In genomic region chr3:107928084-107928445, GRCh38 we compare ENCODE assay signal across 8 cellular contexts.
DNase-seq lines count a peak whose midpoint lies in the region; ATAC-seq and TF ChIP-seq lines count a peak whose summit lies in the region.

No MANE protein-coding gene starts in this region.

- TF ChIP-seq POLR2A in IMR-90 (IDR thresholded peaks at IDR 0.05; ENCODE audit: low read depth, low read length), result no peak

- no peak overlapping the region for H2BK5ac ChIP-seq in IMR-90 (ENCODE audit: low read depth, low read length, poor library complexity, severe bottlenecking)

- H3K23ac ChIP-seq in IMR-90 (ENCODE audit: low read depth, low read length), result no peak overlapping the region; the same call in 1 of the 2 replicates

- H3K4me2 ChIP-seq in IMR-90 (ENCODE audit: low read depth, low read length) (peak overlapping the region; percentile 68), parathyroid adenoma (ENCODE audit: low read length) (peak overlapping the region; percentile 94)

- H4K91ac ChIP-seq in IMR-90 (ENCODE audit: insufficient read depth, low read depth, low read length), result no peak overlapping the region

- H3K56ac ChIP-seq in IMR-90 (ENCODE audit: extremely low read depth, insufficient read depth, low read length), result no peak overlapping the region

- TF ChIP-seq CTCF in IMR-90 (conservative IDR thresholded peaks at IDR 0.05; ENCODE audit: low read depth, low read length) (no peak), left ventricle myocardium inferior (IDR thresholded peaks at IDR 0.05; ENCODE audit: borderline replicate concordance) (no peak), parathyroid adenoma (IDR thresholded peaks at IDR 0.05) (no peak)

- no peaks in the 10 kb centered on the region for H3K79me2 ChIP-seq in parathyroid adenoma

- H3K4ac ChIP-seq in IMR-90 (ENCODE audit: low read depth, low read length), result no peak overlapping the region

- BruUV-seq in IMR-90 (replicated peaks; lab: Mats Ljungman, UMichigan), result no TSS peak

- H2BK20ac ChIP-seq in IMR-90 (ENCODE audit: low read depth, low read length), result no peak overlapping the region

- peaks cover 14% of the 10 kb centered on the region for H3K4me1 Mint-ChIP-seq in activated naive CD4-positive, alpha-beta T cell treated with anti-CD3 and anti-CD28 coated beads, Interleukin-2, amount 50 U/mL, for 24 hours

- in situ Hi-C loops in IMR-90 (cut with MboI; ENCODE audit: low sequenced_read_pairs), result loop anchor here (10.0 kb wide), 2 partner anchors 173 to 693 kb away; no protein-coding TSS in a partner anchor

- H3K4me3 Mint-ChIP-seq in activated naive CD4-positive, alpha-beta T cell treated with anti-CD3 and anti-CD28 coated beads, Interleukin-2, amount 50 U/mL, for 24 hours, result peak overlapping the region; percentile 89

- 0 out of 2 replicates have a peak, but pooled peaks have one; percentile 4 for TF ChIP-seq RAD21 in IMR-90 (IDR thresholded peaks at IDR 0.05; ENCODE audit: low read length)

- no peak overlapping the region for H2BK120ac ChIP-seq in IMR-90 (ENCODE audit: low read depth, low read length)

- H3K27me3 ChIP-seq in IMR-90 (ENCODE audit: control insufficient read depth, insufficient read depth, low read length), result peaks cover 8% of the 10 kb centered on the region
- no peaks in the 10 kb centered on the region for H3K27me3 ChIP-seq in left ventricle myocardium inferior (ENCODE audit: low read depth)
- H3K27me3 ChIP-seq in parathyroid adenoma (ENCODE audit: control insufficient read depth, insufficient read depth, low read length), result no peaks in the 10 kb centered on the region

- H3K4me1 ChIP-seq in IMR-90 (ENCODE audit: control insufficient read depth, insufficient read depth, low read length), result no peaks in the 10 kb centered on the region
- peaks cover 16% of the 10 kb centered on the region for H3K4me1 ChIP-seq in left ventricle myocardium inferior
- peaks cover 4% of the 10 kb centered on the region for H3K4me1 ChIP-seq in parathyroid adenoma

- H4K8ac ChIP-seq in IMR-90 (ENCODE audit: low read depth in 2 of 2, low read length in 2 of 2), result no peak overlapping the region; a peak in 1 of 4 replicates

- no peaks in the 10 kb centered on the region for H3K36me3 Mint-ChIP-seq in activated naive CD4-positive, alpha-beta T cell treated with anti-CD3 and anti-CD28 coated beads, Interleukin-2, amount 50 U/mL, for 24 hours

- DNase-seq in GM03348 (ENCODE audit: low spot score) (peak; percentile 35), IMR-90 (peak; percentile 49), left ventricle myocardium inferior (no peak), CD1c-positive myeloid dendritic cell (ENCODE audit: extremely low spot score) (no peak)
- no peak for DNase-seq in effector CD4-positive, alpha-beta T cell

- no peak overlapping the region; the same call in 1 of the 2 replicates for H3K14ac ChIP-seq in IMR-90 (replicated peaks; ENCODE audit: low read depth, low read length)

- no peak overlapping the region for H3K18ac ChIP-seq in IMR-90 (ENCODE audit: low read depth, low read length)

- intact Hi-C loops in IMR-90 (cut with micrococcal nuclease), result loop anchor here (1.0 to 5.0 kb wide), 3 partner anchors 159 to 692 kb away; no protein-coding TSS in a partner anchor
- intact Hi-C loops in left ventricle myocardium inferior (cut with micrococcal nuclease), result no loop called here

- H2AK5ac ChIP-seq in IMR-90 (ENCODE audit: low read depth, low read length), result no peak overlapping the region

- peak overlapping the region; percentile 55 for H3K4me3 ChIP-seq in IMR-90 (ENCODE audit: insufficient read depth, low read depth, low read length)
- peak overlapping the region; percentile 70 for H3K4me3 ChIP-seq in left ventricle myocardium inferior
- peak overlapping the region; percentile 60 for H3K4me3 ChIP-seq in parathyroid adenoma (ENCODE audit: low read depth, low read length)

- H3K9me3 Mint-ChIP-seq in activated naive CD4-positive, alpha-beta T cell treated with anti-CD3 and anti-CD28 coated beads, Interleukin-2, amount 50 U/mL, for 24 hours, result peaks cover 5% of the 10 kb centered on the region

- 0% methylated on average over 1 of the region's 8 CpGs; no CpG with 5 or more reads in 1 of the 2 experiments for WGBS in IMR-90 (ENCODE audit: extremely low coverage in 2 of 2, insufficient read length in 1 of 2), 2 experiments

- CTCF ChIA-PET in IMR-90 (lab: Yijun Ruan, JAX), result interaction anchor here (0.6 to 1.8 kb wide), 11 partner anchors 10 to 692 kb away, joined by 3 to 5 read pairs (median 3); no protein-coding TSS in a partner anchor

- no peak overlapping the region for H4K5ac ChIP-seq in IMR-90 (ENCODE audit: low read depth, low read length)

- POLR2A ChIA-PET in IMR-90 (lab: Charles Lee; ENCODE audit: unreplicated experiment), result interaction anchor here (0.6 kb wide), 1 partner anchor 12 kb away, joined by 3 read pairs; no protein-coding TSS in a partner anchor

- H3K27me3 Mint-ChIP-seq in activated naive CD4-positive, alpha-beta T cell treated with anti-CD3 and anti-CD28 coated beads, Interleukin-2, amount 50 U/mL, for 24 hours, result peaks cover 14% of the 10 kb centered on the region

- no peaks in the 10 kb centered on the region for H3K9me3 ChIP-seq in IMR-90 (ENCODE audit: control insufficient read depth, insufficient read depth, low read length)
- H3K9me3 ChIP-seq in left ventricle myocardium inferior (replicated peaks), result peaks cover 3% of the 10 kb centered on the region
- H3K9me3 ChIP-seq in parathyroid adenoma (ENCODE audit: control insufficient read depth, low read length), result no peaks in the 10 kb centered on the region

- H3K27ac ChIP-seq in IMR-90 (ENCODE audit: insufficient read depth, low read length) (no peak overlapping the region), left ventricle myocardium inferior (replicated peaks) (no peak overlapping the region), parathyroid adenoma (no peak overlapping the region)

- H2AFZ ChIP-seq in IMR-90 (replicated peaks; ENCODE audit: low read length, poor library complexity) (peak overlapping the region; percentile 85), parathyroid adenoma (peak overlapping the region; percentile 94)

- no peaks in the 10 kb centered on the region for H3K79me1 ChIP-seq in IMR-90 (ENCODE audit: low read depth in 1 of 2, low read length in 2 of 2)

- H3K9ac ChIP-seq in IMR-90 (ENCODE audit: low read depth, low read length) (no peak overlapping the region), parathyroid adenoma (no peak overlapping the region)

- ATAC-seq in GM21447 (IDR thresholded peaks at IDR 0.05; ENCODE audit: unreplicated experiment) (peak; percentile 26), IMR-90 (ENCODE audit: low read depth) (peak; percentile 47)

- dilution Hi-C loops in IMR-90 (cut with HindIII; ENCODE audit: low sequenced_read_pairs, unreplicated experiment), result no loop called here

- H2BK15ac ChIP-seq in IMR-90 (ENCODE audit: low read depth, low read length), result no peak overlapping the region

- H4K20me1 ChIP-seq in IMR-90 (ENCODE audit: insufficient read depth, low read length), result no peaks in the 10 kb centered on the region

- H2AK9ac ChIP-seq in IMR-90 (replicated peaks; ENCODE audit: low read depth, low read length, poor library complexity), result peak overlapping the region; percentile 2

- peak overlapping the region; percentile 78 for H3K27ac Mint-ChIP-seq in activated naive CD4-positive, alpha-beta T cell treated with anti-CD3 and anti-CD28 coated beads, Interleukin-2, amount 50 U/mL, for 24 hours

- H3K36me3 ChIP-seq in IMR-90 (ENCODE audit: control insufficient read depth, insufficient read depth, low read length) (no peaks in the 10 kb centered on the region), left ventricle myocardium inferior (no peaks in the 10 kb centered on the region), parathyroid adenoma (ENCODE audit: control insufficient read depth, insufficient read depth, low read length) (no peaks in the 10 kb centered on the region)

- no peaks in the 10 kb centered on the region for H3K9me1 ChIP-seq in IMR-90 (ENCODE audit: insufficient read depth, low read length)

TF ChIP-seq in IMR-90, 13 proteins besides CTCF, POLR2A, EP300 and RAD21:
- TF ChIP-seq ELK1 (IDR thresholded peaks at IDR 0.05; ENCODE audit: borderline replicate concordance, low read depth, low read length) (no peak), CEBPB (IDR thresholded peaks at IDR 0.05; ENCODE audit: low read depth, low read length) (no peak)

Comparison
In these comparisons a context has a peak if more than half of its experiments do, and no peak if none do; other contexts are left out.
1. DNase-seq: peak in GM03348 (single experiment) and IMR-90 (single experiment); none in left ventricle myocardium inferior (single experiment), effector CD4-positive, alpha-beta T cell (single experiment) and CD1c-positive myeloid dendritic cell (single experiment).
2. Peak in every context shown above with its lines, with median percentiles within 50 percentile points of each other: H3K4me3 ChIP-seq.